Comparison of ENCODE assay signal across 16 cellular contexts in genomic region chr1:59994302-59995198, GRCh38.
DNase-seq lines count a peak whose midpoint lies in the region; ATAC-seq and TF ChIP-seq lines count a peak whose summit lies in the region.
"Had no signal": no experiment of that assay in that cellular context is flagged by ENCODE, and none has a peak within 500 bp of the region (broad histone marks: within the 10 kb centered on the region; RNA-seq: fewer than 3 reads in every experiment).

No MANE protein-coding gene starts in this region.

- H3K36me3 ChIP-seq in esophagus squamous epithelium (no peaks in the 10 kb centered on the region), mesenchymal stem cell (ENCODE audit: control insufficient read depth in 1 of 2, insufficient read depth in 2 of 2, low read depth in 1 of 2, low read length in 2 of 2) (no peaks in the 10 kb centered on the region), testis (ENCODE audit: low read depth, missing control alignments) (no peaks in the 10 kb centered on the region), GM23338 (ENCODE audit: insufficient read depth) (no peaks in the 10 kb centered on the region)

- H3K9me3 Mint-ChIP-seq in HFFc6 (no peaks in the 10 kb centered on the region), GM23338 (no peaks in the 10 kb centered on the region)
- H3K9me3 Mint-ChIP-seq: H9 had no signal

- H3K4me1 ChIP-seq in esophagus squamous epithelium (no peaks in the 10 kb centered on the region), mesenchymal stem cell (ENCODE audit: control insufficient read depth, insufficient read depth, low read depth, low read length) (peaks cover 4% of the 10 kb centered on the region), testis (no peaks in the 10 kb centered on the region), GM23338 (ENCODE audit: insufficient read depth) (peaks cover 4% of the 10 kb centered on the region; the same call in 1 of the 2 replicates)
- H3K4me1 ChIP-seq: Caco-2 had no signal

- H3K4me3 ChIP-seq in esophagus squamous epithelium: no peak overlapping the region
- no peak overlapping the region for H3K4me3 ChIP-seq in mesenchymal stem cell (ENCODE audit: insufficient read depth in 1 of 2, low read depth in 1 of 2, low read length in 2 of 2)
- H3K4me3 ChIP-seq in testis: no peak overlapping the region
- no peak overlapping the region for H3K4me3 ChIP-seq in GM23338

- H2AFZ ChIP-seq in mesenchymal stem cell (ENCODE audit: low read depth, low read length) (no peak overlapping the region), GM23338 (no peak overlapping the region)

- H2BK12ac ChIP-seq in mesenchymal stem cell (ENCODE audit: low read length in 2 of 2): no peak overlapping the region

- no peak for TF ChIP-seq CTCF in HFFc6 (IDR thresholded peaks at IDR 0.05)
- no peak for TF ChIP-seq CTCF in esophagus squamous epithelium (IDR thresholded peaks at IDR 0.05)
- no peak for TF ChIP-seq CTCF in testis (IDR thresholded peaks at IDR 0.05)
- no peak for TF ChIP-seq CTCF in GM23338 (conservative IDR thresholded peaks at IDR 0.05; ENCODE audit: low read depth in 2 of 2)

- ATAC-seq in GM19324 (IDR thresholded peaks at IDR 0.05; ENCODE audit: low FRiP score, unreplicated experiment): no peak
- no peak for ATAC-seq in GM23338
- ATAC-seq: activated CD8-positive, alpha-beta memory T cell treated with anti-CD3 and anti-CD28 coated beads, Interleukin-2, amount 10 ng/mL, durations not matched to agents 7 days and 5 days; left colon; PC-3 had no signal

- TF ChIP-seq POLR2A in esophagus squamous epithelium (IDR thresholded peaks at IDR 0.05): no peak
- no peak for TF ChIP-seq POLR2A in testis (IDR thresholded peaks at IDR 0.05)

- no peaks in the 10 kb centered on the region for H3F3A ChIP-seq in GM23338 (replicated peaks; ENCODE audit: low read depth)

- no peaks in the 10 kb centered on the region for H4K20me1 ChIP-seq in GM23338 (replicated peaks; ENCODE audit: insufficient read depth)

- no peaks in the 10 kb centered on the region for H3K27me3 ChIP-seq in esophagus squamous epithelium
- H3K27me3 ChIP-seq in mesenchymal stem cell (ENCODE audit: control insufficient read depth in 1 of 2, insufficient read depth in 1 of 2, low read length in 2 of 2): peaks cover 0 to 4% of the 10 kb centered on the region in 2 experiments
- H3K27me3 ChIP-seq in testis: no peaks in the 10 kb centered on the region
- no peaks in the 10 kb centered on the region for H3K27me3 ChIP-seq in GM23338 (ENCODE audit: insufficient read depth)

- H4K8ac ChIP-seq in mesenchymal stem cell (ENCODE audit: low read length): no peak overlapping the region

- H3K27ac ChIP-seq in esophagus squamous epithelium: peak overlapping the region in 3 of 4 donors; percentile 1 to 65 (median 47)
- peak overlapping the region; percentile 77 for H3K27ac ChIP-seq in mesenchymal stem cell (ENCODE audit: low read length, poor library complexity, severe bottlenecking)
- no peak overlapping the region for H3K27ac ChIP-seq in testis
- H3K27ac ChIP-seq in GM23338 (ENCODE audit: low read depth): no peak overlapping the region

- H3K4me2 ChIP-seq in mesenchymal stem cell (ENCODE audit: low read length, poor library complexity, severe bottlenecking) (no peak overlapping the region), GM23338 (no peak overlapping the region)

- no peak overlapping the region for H3K23ac ChIP-seq in mesenchymal stem cell (ENCODE audit: low read length in 2 of 2)

- H2AK5ac ChIP-seq in mesenchymal stem cell (ENCODE audit: low read length, severe bottlenecking): no peak overlapping the region

- no peak overlapping the region for H2BK15ac ChIP-seq in mesenchymal stem cell (ENCODE audit: low read depth, poor library complexity, severe bottlenecking)

- H3K79me1 ChIP-seq in mesenchymal stem cell (replicated peaks; ENCODE audit: low read length, poor library complexity, severe bottlenecking): no peaks in the 10 kb centered on the region

- intact Hi-C loops in esophagus squamous epithelium (cut with DNase I): no loop called here
- intact Hi-C loops in testis (cut with DNase I; ENCODE audit: low total_unique reads): no loop called here
- intact Hi-C loops in posterior vena cava (cut with DNase I): no loop called here

- H2BK5ac ChIP-seq in mesenchymal stem cell (ENCODE audit: low read depth, low read length, poor library complexity, severe bottlenecking): no peak overlapping the region

- H3K4me1 Mint-ChIP-seq in HFFc6 (ENCODE audit: low read depth) (no peaks in the 10 kb centered on the region), GM23338 (peaks cover 17% of the 10 kb centered on the region)
- H3K4me1 Mint-ChIP-seq: activated CD8-positive, alpha-beta memory T cell treated with anti-CD3 and anti-CD28 coated beads, Interleukin-2, amount 10 ng/mL, durations not matched to agents 7 days and 5 days had no signal

- H3K79me2 ChIP-seq in GM23338 (replicated peaks; ENCODE audit: insufficient read depth): no peaks in the 10 kb centered on the region

- no peak overlapping the region for H3K14ac ChIP-seq in mesenchymal stem cell (ENCODE audit: low read length in 2 of 2)

- no peak overlapping the region for H4K91ac ChIP-seq in mesenchymal stem cell (ENCODE audit: low read length)

- no peak overlapping the region for H2BK120ac ChIP-seq in mesenchymal stem cell (ENCODE audit: low read depth, low read length)

- H3K9me3 ChIP-seq in esophagus squamous epithelium (no peaks in the 10 kb centered on the region), mesenchymal stem cell (ENCODE audit: control insufficient read depth, low read length) (no peaks in the 10 kb centered on the region), testis (no peaks in the 10 kb centered on the region)
- H3K9me3 ChIP-seq: Caco-2 had no signal

- H3K27ac Mint-ChIP-seq in HFFc6: no peak overlapping the region
- no peak overlapping the region for H3K27ac Mint-ChIP-seq in GM23338
- H3K27ac Mint-ChIP-seq: activated CD8-positive, alpha-beta memory T cell treated with anti-CD3 and anti-CD28 coated beads, Interleukin-2, amount 10 ng/mL, durations not matched to agents 7 days and 5 days; H9 had no signal

- H3K9me2 ChIP-seq in GM23338 (ENCODE audit: insufficient read depth): 0 out of 2 replicates have a peak, but pooled peaks cover 4% of the 10 kb centered on the region

- peak; percentile 46 for DNase-seq in HFFc6
- DNase-seq in esophagus squamous epithelium (lab: John Stamatoyannopoulos, UW): no peak
- peak; percentile 87 for DNase-seq in mesenchymal stem cell
- peak; percentile 32 for DNase-seq in testis
- DNase-seq in posterior vena cava (ENCODE audit: low spot score): no peak
- no peak for DNase-seq in NCI-H2029 treated with DMSO at 0.1 percent for 48 hours (lab: John Stamatoyannopoulos, UW)
- no peak for DNase-seq in GM23338 (ENCODE audit: low spot score)
- DNase-seq: activated CD8-positive, alpha-beta memory T cell treated with anti-CD3 and anti-CD28 coated beads, Interleukin-2, amount 10 ng/mL, durations not matched to agents 7 days and 5 days; amygdala; Caco-2; H9; left colon; NCI-H2081 treated with DMSO at 0.1 percent for 48 hours; PC-3; posterior cingulate gyrus had no signal

- H3K36me3 Mint-ChIP-seq in HFFc6 (ENCODE audit: low read depth) (no peaks in the 10 kb centered on the region), GM23338 (ENCODE audit: low read depth) (no peaks in the 10 kb centered on the region)
- H3K36me3 Mint-ChIP-seq: activated CD8-positive, alpha-beta memory T cell treated with anti-CD3 and anti-CD28 coated beads, Interleukin-2, amount 10 ng/mL, durations not matched to agents 7 days and 5 days had no signal

- WGBS in esophagus squamous epithelium, 2 donors: 48 to 55% methylated on average over 4 of the region's 4 CpGs
- 35% methylated on average over 4 of the region's 4 CpGs for WGBS in mesenchymal stem cell
- 53 to 54% methylated on average over 4 of the region's 4 CpGs for WGBS in testis, 2 donors

- H3K9ac ChIP-seq in mesenchymal stem cell (ENCODE audit: low read length): no peak overlapping the region

- no peak overlapping the region for H3K18ac ChIP-seq in mesenchymal stem cell (ENCODE audit: low read depth in 1 of 2, low read length in 2 of 2)

- peaks cover 3% of the 10 kb centered on the region; the same call in 1 of the 2 replicates for H3K27me3 Mint-ChIP-seq in HFFc6 (ENCODE audit: insufficient read depth)
- H3K27me3 Mint-ChIP-seq in GM23338 (ENCODE audit: insufficient read depth, low read depth, poor library complexity): no peaks in the 10 kb centered on the region

- H3K4ac ChIP-seq in mesenchymal stem cell (ENCODE audit: low read depth in 1 of 2, low read length in 2 of 2): no peak overlapping the region

- H3K4me3 Mint-ChIP-seq in HFFc6 (no peak overlapping the region), GM23338 (no peak overlapping the region)
- H3K4me3 Mint-ChIP-seq: activated CD8-positive, alpha-beta memory T cell treated with anti-CD3 and anti-CD28 coated beads, Interleukin-2, amount 10 ng/mL, durations not matched to agents 7 days and 5 days; H9 had no signal

TF ChIP-seq in GM23338, 12 proteins besides CTCF, POLR2A, EP300 and RAD21 (continues in another document):
- TF ChIP-seq CREB1 (CRISPR knock-in tag; IDR thresholded peaks at IDR 0.05; ENCODE audit: low read depth) (no peak), JUNB (IDR thresholded peaks at IDR 0.05; ENCODE audit: unreplicated experiment) (no peak), REST (IDR thresholded peaks at IDR 0.05; ENCODE audit: unreplicated experiment) (no peak), ZNF114 (CRISPR knock-in tag; IDR thresholded peaks at IDR 0.05) (no peak), EZH2 (IDR thresholded peaks at IDR 0.05; ENCODE audit: low read depth, unreplicated experiment) (no peak)

Comparison
In these comparisons a context has a peak if more than half of its experiments do, and no peak if none do; other contexts are left out.
1. DNase-seq: peak in HFFc6 (single experiment), mesenchymal stem cell (single experiment) and testis (single experiment); none in esophagus squamous epithelium (single experiment), posterior vena cava (single experiment), NCI-H2029 treated with DMSO at 0.1 percent for 48 hours (single experiment) and GM23338 (single experiment).
2. H3K27ac ChIP-seq: peak in esophagus squamous epithelium (3 of 4) and mesenchymal stem cell (single experiment); none in testis (0 of 2) and GM23338 (single experiment).